22 cellular contexts compared by ENCODE assay signal in the genomic region with DNA sequence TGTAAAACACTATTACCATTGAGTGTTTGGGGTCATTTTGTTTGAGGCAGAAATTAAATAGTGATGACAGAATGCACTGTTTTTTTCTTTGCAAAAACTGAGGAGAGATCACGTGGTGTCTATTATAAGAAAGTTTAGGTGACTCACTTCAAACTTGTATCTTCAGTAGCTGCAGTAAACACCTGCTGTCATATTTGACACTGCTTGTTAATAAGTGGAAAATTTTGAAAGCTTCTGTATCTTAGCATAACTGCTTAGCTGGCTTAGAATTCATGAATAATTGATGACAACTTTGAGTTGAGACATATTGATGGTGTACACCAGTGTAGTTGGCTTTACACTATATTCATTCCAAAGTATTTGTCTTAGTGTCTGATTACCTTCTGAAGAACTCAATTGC. TPM values are rescaled to one million over a fixed set of nuclear protein-coding genes. Genes with fewer than 3 reads are reported as not detected.
"Had no signal": no experiment of that assay in that cellular context is flagged by ENCODE, and none has a peak within 500 bp of the region (broad histone marks: within the 10 kb centered on the region; RNA-seq: fewer than 3 reads in every experiment).

No MANE protein-coding gene starts in this region.

- H3K27me3 ChIP-seq: adrenal gland, SJSA1 had no signal

- H3K36me3 ChIP-seq: adrenal gland, SJSA1 had no signal

- DNase-seq: activated CD4-positive, alpha-beta T cell treated with anti-CD3 and anti-CD28 coated beads for 48 hours; activated CD4-positive, alpha-beta T cell treated with anti-CD3 and anti-CD28 coated beads, Interleukin-2, amount 50 U/mL, for 4 hours; activated CD8-positive, alpha-beta memory T cell treated with anti-CD3 and anti-CD28 coated beads, Interleukin-2, amount 50 U/mL, for 48 hours; activated CD8-positive, alpha-beta T cell treated with anti-CD3 and anti-CD28 coated beads, Interleukin-2, amount 10 ng/mL, durations not matched to agents 7 days and 5 days; activated naive CD4-positive, alpha-beta T cell treated with anti-CD3 and anti-CD28 coated beads, Interleukin-2, amount 50 U/mL, for 16 hours; activated naive CD8-positive, alpha-beta T cell treated with anti-CD3 and anti-CD28 coated beads, Interleukin-2, amount 10 ng/mL, durations not matched to agents 7 days and 5 days; activated T-cell treated with anti-CD3 and anti-CD28 coated beads, Interleukin-2, amount 50 U/mL, for 1 hour; adrenal gland; anterior cingulate cortex; central memory CD4-positive, alpha-beta T cell; Kasumi-1; NCI-H1092; NCI-H1417; NCI-H1930; NCI-H345; NCI-H510A; NCI-H526 treated with DMSO at 0.1 percent for 48 hours; NCI-H82; PC-3; SHP77 had no signal

- H3K9me3 ChIP-seq: adrenal gland, SJSA1 had no signal

- H3K4me3 ChIP-seq: adrenal gland, SJSA1 had no signal

- H3K4me1 ChIP-seq: adrenal gland, SJSA1 had no signal

- H3K27ac ChIP-seq: adrenal gland, SJSA1 had no signal

RNA-seq across cellular contexts. Expression of gene MDFIC2, which starts 29.7 kb away (rescaled TPM):
- total RNA-seq: activated CD8-positive, alpha-beta T cell treated with anti-CD3 and anti-CD28 coated beads, Interleukin-2, amount 10 ng/mL, durations not matched to agents 7 days and 5 days; activated naive CD8-positive, alpha-beta T cell treated with anti-CD3 and anti-CD28 coated beads, Interleukin-2, amount 10 ng/mL, durations not matched to agents 7 days and 5 days; adrenal gland; chondrocyte; PC-3; SJSA1 had no signal
- polyA plus RNA-seq: adrenal gland had no signal
